ENCODE assay signal across 14 cellular contexts in genomic region chr20:33830371-33830770, GRCh38. TPM values are rescaled to one million over a fixed set of nuclear protein-coding genes. Genes with fewer than 3 reads are reported as not detected.
A peak's percentile ranks its signal among the peaks of the same experiment; 100 is the strongest.
DNase-seq lines count a peak whose midpoint lies in the region; ATAC-seq and TF ChIP-seq lines count a peak whose summit lies in the region.
"Had no signal": no experiment of that assay in that cellular context is flagged by ENCODE, and none has a peak within 500 bp of the region (broad histone marks: within the 10 kb centered on the region; RNA-seq: fewer than 3 reads in every experiment).

No MANE protein-coding gene starts in this region.

- no peak for ATAC-seq in CD4-positive, alpha-beta T cell (ENCODE audit: poor library complexity)
- ATAC-seq in HG03045 (IDR thresholded peaks at IDR 0.05; ENCODE audit: unreplicated experiment) (no peak), GM18868 (IDR thresholded peaks at IDR 0.05; ENCODE audit: unreplicated experiment) (no peak)

- CTCF ChIA-PET in CD4-positive, alpha-beta T cell (lab: Charles Lee): no interaction called here

- TF ChIP-seq POLR2A in esophagus muscularis mucosa (IDR thresholded peaks at IDR 0.05; ENCODE audit: low read depth): no peak

- H3K36me3 Mint-ChIP-seq in CD4-positive, alpha-beta T cell (ENCODE audit: low read depth): peaks cover 43% of the 10 kb centered on the region
- peaks cover 29% of the 10 kb centered on the region for H3K36me3 Mint-ChIP-seq in activated naive CD8-positive, alpha-beta T cell treated with anti-CD3 and anti-CD28 coated beads for 36 hours

- H3K36me3 ChIP-seq in esophagus muscularis mucosa (peaks cover 0 to 3% (median 0%) of the 10 kb centered on the region in 4 donors), rectal smooth muscle tissue (ENCODE audit: control insufficient read depth, insufficient read depth, low read length) (no peaks in the 10 kb centered on the region)
- H3K36me3 ChIP-seq: ovary had no signal

- H3K4me3 ChIP-seq in esophagus muscularis mucosa (no peak overlapping the region), rectal smooth muscle tissue (ENCODE audit: low read length) (no peak overlapping the region)
- H3K4me3 ChIP-seq: ovary had no signal

- H3K27me3 Mint-ChIP-seq in CD4-positive, alpha-beta T cell: no peaks in the 10 kb centered on the region
- H3K27me3 Mint-ChIP-seq in activated naive CD8-positive, alpha-beta T cell treated with anti-CD3 and anti-CD28 coated beads for 36 hours: no peaks in the 10 kb centered on the region

- intact Hi-C loops in CD4-positive, alpha-beta T cell (cut with DNase I, micrococcal nuclease): no loop called here
- intact Hi-C loops in esophagus muscularis mucosa (cut with DNase I): no loop called here

- no peaks in the 10 kb centered on the region for H3K27me3 ChIP-seq in CD4-positive, alpha-beta T cell (ENCODE audit: control insufficient read depth, insufficient read depth, low read length)
- no peaks in the 10 kb centered on the region for H3K27me3 ChIP-seq in esophagus muscularis mucosa
- no peaks in the 10 kb centered on the region for H3K27me3 ChIP-seq in rectal smooth muscle tissue (ENCODE audit: control insufficient read depth, insufficient read depth, low read length)
- H3K27me3 ChIP-seq: ovary had no signal

- no peaks in the 10 kb centered on the region for H3K9me3 Mint-ChIP-seq in CD4-positive, alpha-beta T cell
- no peaks in the 10 kb centered on the region for H3K9me3 Mint-ChIP-seq in activated naive CD8-positive, alpha-beta T cell treated with anti-CD3 and anti-CD28 coated beads for 36 hours
- H3K9me3 Mint-ChIP-seq: activated naive CD4-positive, alpha-beta T cell treated with anti-CD3 and anti-CD28 coated beads for 36 hours had no signal

- H3K4me1 ChIP-seq in esophagus muscularis mucosa (peaks cover 85 to 95% (median 91%) of the 10 kb centered on the region in 4 donors), rectal smooth muscle tissue (ENCODE audit: control insufficient read depth, insufficient read depth, low read length) (peaks cover 55% of the 10 kb centered on the region)

- H3K4me3 Mint-ChIP-seq in CD4-positive, alpha-beta T cell: no peak overlapping the region
- H3K4me3 Mint-ChIP-seq in activated naive CD8-positive, alpha-beta T cell treated with anti-CD3 and anti-CD28 coated beads for 36 hours: no peak overlapping the region
- H3K4me3 Mint-ChIP-seq: activated naive CD4-positive, alpha-beta T cell treated with anti-CD3 and anti-CD28 coated beads for 36 hours had no signal

- H3K9me3 ChIP-seq in CD4-positive, alpha-beta T cell (ENCODE audit: control insufficient read depth, low read length): no peaks in the 10 kb centered on the region
- H3K9me3 ChIP-seq in esophagus muscularis mucosa: no peaks in the 10 kb centered on the region
- H3K9me3 ChIP-seq: ovary had no signal

- peak overlapping the region; percentile 51 for H3K27ac Mint-ChIP-seq in CD4-positive, alpha-beta T cell
- H3K27ac Mint-ChIP-seq in activated naive CD8-positive, alpha-beta T cell treated with anti-CD3 and anti-CD28 coated beads for 36 hours: no peak overlapping the region
- H3K27ac Mint-ChIP-seq: activated naive CD4-positive, alpha-beta T cell treated with anti-CD3 and anti-CD28 coated beads for 36 hours had no signal

- DNase-seq in CD4-positive, alpha-beta T cell: no peak
- DNase-seq in NCI-H82 treated with DMSO at 0.1 percent for 48 hours (lab: John Stamatoyannopoulos, UW; ENCODE audit: unreplicated experiment) (peak; percentile 76), esophagus muscularis mucosa (ENCODE audit: extremely low spot score) (no peak), NCI-H446 treated with DMSO at 0.1 percent for 48 hours (lab: John Stamatoyannopoulos, UW) (no peak)
- DNase-seq in activated naive CD8-positive, alpha-beta T cell treated with anti-CD3 and anti-CD28 coated beads for 36 hours: no peak
- DNase-seq: activated naive CD4-positive, alpha-beta T cell treated with anti-CD3 and anti-CD28 coated beads for 36 hours; KG1; NCI-H1694; ovary; SIG-M5; stimulated activated CD8-positive, alpha-beta memory T cell treated with anti-CD3 and anti-CD28 coated beads, Interleukin-4, amount 100 ng/mL, for 48 hours had no signal

- no peak overlapping the region for H3K27ac ChIP-seq in CD4-positive, alpha-beta T cell (ENCODE audit: low read depth, low read length)
- H3K27ac ChIP-seq in esophagus muscularis mucosa (replicated peaks in 1 of 4) (peak overlapping the region; percentile 61 to 75 (median 68)), rectal smooth muscle tissue (ENCODE audit: low read depth, low read length) (peak overlapping the region; percentile 48)
- H3K27ac ChIP-seq: ovary had no signal

- no peak for TF ChIP-seq EP300 in esophagus muscularis mucosa (IDR thresholded peaks at IDR 0.05)

- peaks cover 68% of the 10 kb centered on the region for H3K4me1 Mint-ChIP-seq in CD4-positive, alpha-beta T cell (ENCODE audit: low read depth)
- H3K4me1 Mint-ChIP-seq in activated naive CD8-positive, alpha-beta T cell treated with anti-CD3 and anti-CD28 coated beads for 36 hours: peaks cover 49% of the 10 kb centered on the region

- H3K9ac ChIP-seq in rectal smooth muscle tissue (ENCODE audit: low read length): peak overlapping the region; percentile 20

- WGBS in esophagus muscularis mucosa: 71% methylated on average over 4 of the region's 4 CpGs

- TF ChIP-seq CTCF in CD4-positive, alpha-beta T cell (IDR thresholded peaks at IDR 0.05): no peak
- no peak for TF ChIP-seq CTCF in esophagus muscularis mucosa (IDR thresholded peaks at IDR 0.05)

- POLR2A ChIA-PET in CD4-positive, alpha-beta T cell (lab: Charles Lee): no interaction called here

RNA-seq across cellular contexts. Expression of gene CHMP4B, which starts 19.2 kb away (rescaled TPM):
- 10 to 100 TPM; 44.2 to 49.3 TPM for total RNA-seq in CD4-positive, alpha-beta T cell
- 100 to 1,000 TPM in 2 of 4 donors, 10 to 100 TPM in 2; 90.8 to 116 (median 100) TPM for total RNA-seq in esophagus muscularis mucosa
- 10 to 100 TPM; 90.6 to 95.5 TPM for total RNA-seq in activated naive CD8-positive, alpha-beta T cell treated with anti-CD3 and anti-CD28 coated beads for 36 hours
